1 cellular context compared by ENCODE assay signal in genomic region chr19:45576682-45577081, GRCh38.
TF ChIP-seq lines count a peak whose summit lies in the region.

No MANE protein-coding gene starts in this region.

TF ChIP-seq in HCT116, 20 proteins besides CTCF, POLR2A, EP300 and RAD21 (continued from another document):
- TF ChIP-seq, protein P1, sequence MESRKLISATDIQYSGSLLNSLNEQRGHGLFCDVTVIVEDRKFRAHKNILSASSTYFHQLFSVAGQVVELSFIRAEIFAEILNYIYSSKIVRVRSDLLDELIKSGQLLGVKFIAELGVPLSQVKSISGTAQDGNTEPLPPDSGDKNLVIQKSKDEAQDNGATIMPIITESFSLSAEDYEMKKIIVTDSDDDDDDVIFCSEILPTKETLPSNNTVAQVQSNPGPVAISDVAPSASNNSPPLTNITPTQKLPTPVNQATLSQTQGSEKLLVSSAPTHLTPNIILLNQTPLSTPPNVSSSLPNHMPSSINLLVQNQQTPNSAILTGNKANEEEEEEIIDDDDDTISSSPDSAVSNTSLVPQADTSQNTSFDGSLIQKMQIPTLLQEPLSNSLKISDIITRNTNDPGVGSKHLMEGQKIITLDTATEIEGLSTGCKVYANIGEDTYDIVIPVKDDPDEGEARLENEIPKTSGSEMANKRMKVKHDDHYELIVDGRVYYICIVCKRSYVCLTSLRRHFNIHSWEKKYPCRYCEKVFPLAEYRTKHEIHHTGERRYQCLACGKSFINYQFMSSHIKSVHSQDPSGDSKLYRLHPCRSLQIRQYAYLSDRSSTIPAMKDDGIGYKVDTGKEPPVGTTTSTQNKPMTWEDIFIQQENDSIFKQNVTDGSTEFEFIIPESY (IDR thresholded peaks at IDR 0.05; ENCODE audit: extremely low read depth, insufficient replicate concordance, low read length) = no peak
- no peak for TF ChIP-seq ZFX (IDR thresholded peaks at IDR 0.05)
- TF ChIP-seq ELF1 (IDR thresholded peaks at IDR 0.05; ENCODE audit: borderline replicate concordance, low read depth) = no peak
- TF ChIP-seq ZNF274 (IDR thresholded peaks at IDR 0.05; ENCODE audit: low read depth, low read length) = no peak
